In the genomic region with DNA sequence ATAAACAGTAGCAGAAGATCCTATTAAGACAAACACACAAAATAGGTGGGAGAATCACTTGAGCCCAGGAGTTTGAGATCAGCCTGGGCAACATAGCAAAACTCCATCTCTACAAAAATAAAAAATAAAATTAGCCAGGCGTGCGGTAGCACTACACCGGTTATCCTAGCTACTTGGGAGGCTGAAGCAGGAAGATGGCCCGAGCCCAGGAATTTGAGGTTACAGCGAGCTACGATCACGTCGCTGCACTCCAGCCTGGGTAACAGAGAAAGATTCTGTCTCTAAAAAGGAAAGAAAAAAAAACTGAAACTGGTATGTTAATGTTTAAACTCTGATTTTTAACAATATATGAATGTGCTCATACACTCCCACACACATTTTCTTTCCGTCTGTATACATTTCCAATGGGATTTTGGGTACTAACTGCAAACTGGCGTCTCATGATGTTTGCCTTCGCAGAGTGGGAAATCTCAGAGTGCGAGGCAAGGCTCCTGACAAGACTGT, we compare ENCODE assay signal across 32 cellular contexts.
"Had no signal": no experiment of that assay in that cellular context is flagged by ENCODE, and none has a peak within 500 bp of the region (broad histone marks: within the 10 kb centered on the region; RNA-seq: fewer than 3 reads in every experiment).

No MANE protein-coding gene starts in this region.

- H3K27ac ChIP-seq: adrenal gland, ascending aorta, brain microvascular endothelial cell, coronary artery, dorsolateral prefrontal cortex, gastroesophageal sphincter, neutrophil, ovary, right lobe of liver, skin epidermis, thoracic aorta, WERI-Rb-1 had no signal

- H3K9me3 ChIP-seq: adrenal gland, ascending aorta, gastroesophageal sphincter, neutrophil, ovary, right lobe of liver, thoracic aorta had no signal

- H3K36me3 ChIP-seq: adrenal gland, ascending aorta, brain microvascular endothelial cell, gastroesophageal sphincter, neutrophil, ovary, right lobe of liver, thoracic aorta, WERI-Rb-1 had no signal

- H3K4me1 ChIP-seq: adrenal gland, ascending aorta, gastroesophageal sphincter, right lobe of liver had no signal

- FAIRE-seq: keratinocyte, urothelium cell line had no signal

- ATAC-seq: activated CD4-positive, CD25-positive, alpha-beta regulatory T cell treated with anti-CD3 and anti-CD28 coated beads, Interleukin-2, amount 50 U/mL, for 24 hours; effector memory CD8-positive, alpha-beta T cell; gastroesophageal sphincter; left colon; right lobe of liver; stimulated activated naive CD8-positive, alpha-beta T cell treated with anti-CD3 and anti-CD28 coated beads, Interleukin-15, Interleukin-2, amounts not matched to agents 100 U/mL and 50 U/mL, for 24 hours; T-helper 17 cell had no signal

- H3K27me3 ChIP-seq: adrenal gland, ascending aorta, brain microvascular endothelial cell, dorsolateral prefrontal cortex, gastroesophageal sphincter, neutrophil, ovary, right lobe of liver had no signal

- DNase-seq: activated CD4-positive, alpha-beta T cell treated with anti-CD3 and anti-CD28 coated beads for 48 hours; activated CD4-positive, alpha-beta T cell treated with anti-CD3 and anti-CD28 coated beads, Interleukin-2, amount 50 U/mL, for 48 hours; activated CD8-positive, alpha-beta memory T cell treated with anti-CD3 and anti-CD28 coated beads for 24 hours; activated effector memory CD4-positive, alpha-beta T cell treated with Interleukin-2 at 50 U/mL for 16 hours; activated naive CD4-positive, alpha-beta T cell treated with anti-CD3 and anti-CD28 coated beads for 36 hours; activated naive CD8-positive, alpha-beta T cell treated with anti-CD3 and anti-CD28 coated beads for 36 hours; adrenal gland; brain microvascular endothelial cell; dorsolateral prefrontal cortex; effector memory CD8-positive, alpha-beta T cell; head of caudate nucleus; hippocampal formation; left colon; mammary epithelial cell; ovary; right lobe of liver; stimulated activated CD4-positive, alpha-beta T cell treated with anti-CD3 and anti-CD28 coated beads, Interleukin-12 subunit alpha, Interleukin-12 subunit beta, amount 100 ng/mL, for 4 hours; stimulated activated CD4-positive, alpha-beta T cell treated with anti-CD3 and anti-CD28 coated beads, Interleukin-4, amount 100 ng/mL, for 1 hour; stimulated activated naive CD8-positive, alpha-beta T cell treated with anti-CD3 and anti-CD28 coated beads, Interleukin-15, Interleukin-2, amounts not matched to agents 100 U/mL and 50 U/mL, for 24 hours; T-helper 17 cell; T1000; trophoblast cell; WERI-Rb-1 had no signal

- H3K4me3 ChIP-seq: adrenal gland, ascending aorta, coronary artery, dorsolateral prefrontal cortex, gastroesophageal sphincter, ovary, right lobe of liver, skin epidermis, thoracic aorta had no signal
